In the genomic region with DNA sequence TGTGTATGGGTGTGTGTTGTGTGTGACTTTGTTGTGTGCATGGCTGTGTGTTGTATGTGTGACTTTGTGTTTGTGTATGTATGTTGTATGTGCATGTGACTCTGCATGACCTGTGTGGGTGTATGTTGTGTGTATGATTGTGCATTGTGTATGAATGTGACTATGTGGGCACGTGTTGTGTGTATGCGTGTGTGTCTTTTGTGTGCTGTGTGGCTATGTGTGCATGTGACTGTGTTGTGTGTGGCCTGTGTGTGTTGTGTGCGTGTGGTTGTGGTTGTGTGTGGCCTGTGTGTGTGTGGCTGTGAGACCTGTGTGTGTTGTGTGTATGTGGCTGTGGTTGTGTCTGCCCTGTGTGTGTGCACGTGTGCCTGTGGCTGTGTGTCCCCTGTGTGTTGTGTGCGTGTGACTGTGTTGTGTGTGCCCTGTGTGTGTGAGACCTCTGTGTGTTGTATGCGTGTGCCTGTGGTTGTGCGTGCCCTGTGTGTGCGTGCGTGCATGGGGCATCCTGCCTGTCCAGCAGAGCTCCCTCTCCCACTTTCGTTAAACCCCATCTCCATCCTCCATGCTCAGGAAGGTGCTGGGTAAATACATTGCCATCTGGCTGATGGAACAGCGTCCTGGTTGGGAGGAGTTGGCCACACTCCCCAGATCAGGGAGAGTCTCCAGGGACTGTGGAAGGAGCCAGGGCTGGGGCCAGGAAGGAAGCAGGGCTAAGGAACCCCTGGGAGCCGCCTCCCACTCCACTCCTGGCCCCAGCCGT, we compare ENCODE assay signal across 10 cellular contexts.
DNase-seq lines count a peak whose midpoint lies in the region; ATAC-seq and TF ChIP-seq lines count a peak whose summit lies in the region.
"Had no signal": no experiment of that assay in that cellular context is flagged by ENCODE, and none has a peak within 500 bp of the region (broad histone marks: within the 10 kb centered on the region; RNA-seq: fewer than 3 reads in every experiment).

No MANE protein-coding gene starts in this region.

- H3K36me3 Mint-ChIP-seq in MCF 10A (ENCODE audit: insufficient read depth, unreplicated experiment) = no peaks in the 10 kb centered on the region

- H3K36me3 ChIP-seq in mammary epithelial cell (ENCODE audit: insufficient read depth, low read length) (no peaks in the 10 kb centered on the region), vagina (no peaks in the 10 kb centered on the region)
- H3K36me3 ChIP-seq: ascending aorta had no signal

- H3K4me1 Mint-ChIP-seq in MCF 10A (ENCODE audit: insufficient read depth, unreplicated experiment) = peaks cover 21% of the 10 kb centered on the region

- H3K27me3 Mint-ChIP-seq in MCF 10A (ENCODE audit: insufficient read depth, unreplicated experiment) = no peaks in the 10 kb centered on the region

- intact Hi-C loops in MCF 10A (cut with micrococcal nuclease) = no loop called here
- intact Hi-C loops in mammary epithelial cell (cut with micrococcal nuclease) = no loop called here
- intact Hi-C loops in left ventricle myocardium superior (cut with micrococcal nuclease) = no loop called here
- intact Hi-C loops in vagina (cut with DNase I) = no loop called here

- no peaks in the 10 kb centered on the region for H3K79me2 ChIP-seq in mammary epithelial cell (ENCODE audit: insufficient read depth, low read length)

- in situ Hi-C loops in mammary epithelial cell (cut with MboI; ENCODE audit: low sequenced_read_pairs in 2 of 2) = no loop called here

- no TSS peak for BruUV-seq in MCF 10A (replicated peaks; lab: Mats Ljungman, UMichigan)
- no TSS peak for BruUV-seq in mammary epithelial cell (replicated peaks; lab: Mats Ljungman, UMichigan)

- WGBS in mammary epithelial cell (ENCODE audit: low coverage, missing lambda C conversion rate) = 91% methylated on average over 11 of the region's 13 CpGs

- H3K4me1 ChIP-seq in mammary epithelial cell (ENCODE audit: insufficient read depth, low read length) = peaks cover 39% of the 10 kb centered on the region
- H3K4me1 ChIP-seq in vagina = peaks cover 51% of the 10 kb centered on the region

- H3K4me3 Mint-ChIP-seq in MCF 10A (ENCODE audit: unreplicated experiment) = no peak overlapping the region

- H4K20me1 ChIP-seq in mammary epithelial cell (ENCODE audit: insufficient read depth, low read length) = no peaks in the 10 kb centered on the region

- TF ChIP-seq POLR2A in vagina (IDR thresholded peaks at IDR 0.05) = no peak

- ATAC-seq in left ventricle myocardium superior = peak; percentile 61
- ATAC-seq in HG02885 (IDR thresholded peaks at IDR 0.05; ENCODE audit: poor library complexity, unreplicated experiment) = no peak

- DNase-seq in MCF 10A (ENCODE audit: unreplicated experiment) (peak; percentile 44), mammary epithelial cell (no peak), SK-N-DZ (ENCODE audit: low spot score) (peak; percentile 92), left ventricle myocardium superior (no peak), vagina (ENCODE audit: extremely low spot score in 2 of 2) (no peak), medulla oblongata (ENCODE audit: extremely low spot score) (no peak), glomerular visceral epithelial cell (ENCODE audit: extremely low spot score) (no peak)
- DNase-seq: AML-193 had no signal

- peak overlapping the region; percentile 52 for H3K27ac Mint-ChIP-seq in MCF 10A (ENCODE audit: low read depth, unreplicated experiment)

- H3K9me3 ChIP-seq in mammary epithelial cell (replicated peaks; ENCODE audit: insufficient read depth, low read length) (no peaks in the 10 kb centered on the region), vagina (no peaks in the 10 kb centered on the region)
- H3K9me3 ChIP-seq: ascending aorta had no signal

- H3K27me3 ChIP-seq in mammary epithelial cell (ENCODE audit: insufficient read depth, low read length) (no peaks in the 10 kb centered on the region), vagina (no peaks in the 10 kb centered on the region)
- H3K27me3 ChIP-seq: ascending aorta had no signal

- no peak overlapping the region for H2AFZ ChIP-seq in mammary epithelial cell (ENCODE audit: low read depth, low read length)

- POLR2A ChIA-PET in MCF 10A (lab: Yijun Ruan, JAX) = interaction anchor here (0.6 to 1.4 kb wide), 3 partner anchors 8 to 31 kb away, joined by 3 to 8 read pairs (median 4); no protein-coding TSS in a partner anchor

- CTCF ChIA-PET in MCF 10A (lab: Yijun Ruan, JAX) (interaction anchor here (1.2 kb wide), 1 partner anchor 27 kb away, joined by 5 read pairs; no protein-coding TSS in a partner anchor), mammary epithelial cell (lab: Charles Lee; ENCODE audit: low non-redundant PET) (no interaction called here)

- no peak overlapping the region for H3K4me3 ChIP-seq in mammary epithelial cell (replicated peaks in 1 of 3; ENCODE audit: insufficient read depth in 1 of 3, low read depth in 2 of 3, low read length in 3 of 3)
- no peak overlapping the region for H3K4me3 ChIP-seq in vagina

- H3K9ac ChIP-seq in mammary epithelial cell (ENCODE audit: insufficient read depth, low read length) = no peak overlapping the region

- TF ChIP-seq CTCF in MCF 10A (IDR thresholded peaks at IDR 0.05; ENCODE audit: unreplicated experiment) (no peak), mammary epithelial cell (conservative IDR thresholded peaks at IDR 0.05 in 1 of 2, IDR thresholded peaks at IDR 0.05 in 1 of 2; ENCODE audit: extremely low read depth in 1 of 2, insufficient read depth in 1 of 2, low read depth in 1 of 2, low read length in 2 of 2) (no peak), vagina (IDR thresholded peaks at IDR 0.05) (no peak)

- H3K27ac ChIP-seq in mammary epithelial cell (ENCODE audit: insufficient read depth, low read depth, low read length) = no peak overlapping the region
- peak overlapping the region; percentile 73 for H3K27ac ChIP-seq in vagina

- dilution Hi-C loops in mammary epithelial cell (cut with HindIII; ENCODE audit: low sequenced_read_pairs) = no loop called here

- peaks cover 9% of the 10 kb centered on the region for H3K9me3 Mint-ChIP-seq in MCF 10A (ENCODE audit: unreplicated experiment)

- no peak overlapping the region for H3K4me2 ChIP-seq in mammary epithelial cell (ENCODE audit: insufficient read depth, low read depth, low read length)

Comparison
In these comparisons a context has a peak if more than half of its experiments do, and no peak if none do; other contexts are left out.
1. DNase-seq: peak in MCF 10A (single experiment) and SK-N-DZ (single experiment); none in mammary epithelial cell (single experiment), left ventricle myocardium superior (single experiment), vagina (0 of 2), medulla oblongata (single experiment) and glomerular visceral epithelial cell (single experiment).